ENCODE assay signal across 1 cellular context in the genomic region with DNA sequence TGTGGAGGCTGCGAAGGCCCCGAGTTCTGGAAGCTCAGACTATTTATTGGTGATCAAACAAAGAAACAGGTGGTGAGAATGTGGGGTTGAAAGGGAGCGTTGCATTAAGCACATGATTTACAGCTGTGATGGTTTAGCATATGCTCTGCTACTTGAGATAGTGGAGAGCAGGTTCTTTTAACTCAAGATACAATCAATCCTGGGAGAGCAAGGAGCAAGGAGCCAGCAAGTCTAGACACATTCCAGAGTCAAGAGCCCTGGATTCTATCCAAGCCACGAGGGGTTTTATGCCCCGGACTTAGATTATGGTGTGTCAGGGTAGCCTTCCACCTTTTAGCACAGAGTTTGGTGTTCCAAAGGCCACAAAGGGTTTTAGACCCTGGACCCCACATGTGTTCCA.
TF ChIP-seq lines count a peak whose summit lies in the region.
"Not testable (repeated sequence)": the region's sequence is repeated elsewhere in the genome, so short reads cannot be mapped to it uniquely, and the experiment has no call there.

No MANE protein-coding gene starts in this region.

TF ChIP-seq in K562, 482 proteins besides CTCF, POLR2A, EP300 and RAD21 (continued from another document):
- TF ChIP-seq, protein P1, sequence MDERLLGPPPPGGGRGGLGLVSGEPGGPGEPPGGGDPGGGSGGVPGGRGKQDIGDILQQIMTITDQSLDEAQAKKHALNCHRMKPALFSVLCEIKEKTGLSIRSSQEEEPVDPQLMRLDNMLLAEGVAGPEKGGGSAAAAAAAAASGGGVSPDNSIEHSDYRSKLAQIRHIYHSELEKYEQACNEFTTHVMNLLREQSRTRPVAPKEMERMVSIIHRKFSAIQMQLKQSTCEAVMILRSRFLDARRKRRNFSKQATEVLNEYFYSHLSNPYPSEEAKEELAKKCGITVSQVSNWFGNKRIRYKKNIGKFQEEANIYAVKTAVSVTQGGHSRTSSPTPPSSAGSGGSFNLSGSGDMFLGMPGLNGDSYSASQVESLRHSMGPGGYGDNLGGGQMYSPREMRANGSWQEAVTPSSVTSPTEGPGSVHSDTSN (CRISPR knock-in tag; IDR thresholded peaks at IDR 0.05; ENCODE audit: low read depth): not testable (repeated sequence)
- TF ChIP-seq, protein P1 (tag; conservative IDR thresholded peaks at IDR 0.05; ENCODE audit: low read depth): peak; percentile 74
- TF ChIP-seq SMAD4 (CRISPR knock-in tag; conservative IDR thresholded peaks at IDR 0.05) (peak; percentile 99), TCF3 (CRISPR knock-in tag; IDR thresholded peaks at IDR 0.05) (peak; percentile 65), NR2C1 (tag; IDR thresholded peaks at IDR 0.05) (peak; percentile 58; the same call in 1 of the 2 replicates), NCOR1 (IDR thresholded peaks at IDR 0.05) (peak; percentile 65), TAL1 (IDR thresholded peaks at IDR 0.05) (peak; percentile 78)
- TF ChIP-seq NR2C1 (IDR thresholded peaks at IDR 0.05): not testable (repeated sequence)
- TF ChIP-seq, protein P2, sequence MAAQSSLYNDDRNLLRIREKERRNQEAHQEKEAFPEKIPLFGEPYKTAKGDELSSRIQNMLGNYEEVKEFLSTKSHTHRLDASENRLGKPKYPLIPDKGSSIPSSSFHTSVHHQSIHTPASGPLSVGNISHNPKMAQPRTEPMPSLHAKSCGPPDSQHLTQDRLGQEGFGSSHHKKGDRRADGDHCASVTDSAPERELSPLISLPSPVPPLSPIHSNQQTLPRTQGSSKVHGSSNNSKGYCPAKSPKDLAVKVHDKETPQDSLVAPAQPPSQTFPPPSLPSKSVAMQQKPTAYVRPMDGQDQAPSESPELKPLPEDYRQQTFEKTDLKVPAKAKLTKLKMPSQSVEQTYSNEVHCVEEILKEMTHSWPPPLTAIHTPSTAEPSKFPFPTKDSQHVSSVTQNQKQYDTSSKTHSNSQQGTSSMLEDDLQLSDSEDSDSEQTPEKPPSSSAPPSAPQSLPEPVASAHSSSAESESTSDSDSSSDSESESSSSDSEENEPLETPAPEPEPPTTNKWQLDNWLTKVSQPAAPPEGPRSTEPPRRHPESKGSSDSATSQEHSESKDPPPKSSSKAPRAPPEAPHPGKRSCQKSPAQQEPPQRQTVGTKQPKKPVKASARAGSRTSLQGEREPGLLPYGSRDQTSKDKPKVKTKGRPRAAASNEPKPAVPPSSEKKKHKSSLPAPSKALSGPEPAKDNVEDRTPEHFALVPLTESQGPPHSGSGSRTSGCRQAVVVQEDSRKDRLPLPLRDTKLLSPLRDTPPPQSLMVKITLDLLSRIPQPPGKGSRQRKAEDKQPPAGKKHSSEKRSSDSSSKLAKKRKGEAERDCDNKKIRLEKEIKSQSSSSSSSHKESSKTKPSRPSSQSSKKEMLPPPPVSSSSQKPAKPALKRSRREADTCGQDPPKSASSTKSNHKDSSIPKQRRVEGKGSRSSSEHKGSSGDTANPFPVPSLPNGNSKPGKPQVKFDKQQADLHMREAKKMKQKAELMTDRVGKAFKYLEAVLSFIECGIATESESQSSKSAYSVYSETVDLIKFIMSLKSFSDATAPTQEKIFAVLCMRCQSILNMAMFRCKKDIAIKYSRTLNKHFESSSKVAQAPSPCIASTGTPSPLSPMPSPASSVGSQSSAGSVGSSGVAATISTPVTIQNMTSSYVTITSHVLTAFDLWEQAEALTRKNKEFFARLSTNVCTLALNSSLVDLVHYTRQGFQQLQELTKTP (IDR thresholded peaks at IDR 0.05; ENCODE audit: low read depth in 1 of 2, partially characterized antibody in 2 of 2): peak in 1 of 2 experiments; percentile 38
